ENCODE assay signal across 17 cellular contexts in the genomic region with DNA sequence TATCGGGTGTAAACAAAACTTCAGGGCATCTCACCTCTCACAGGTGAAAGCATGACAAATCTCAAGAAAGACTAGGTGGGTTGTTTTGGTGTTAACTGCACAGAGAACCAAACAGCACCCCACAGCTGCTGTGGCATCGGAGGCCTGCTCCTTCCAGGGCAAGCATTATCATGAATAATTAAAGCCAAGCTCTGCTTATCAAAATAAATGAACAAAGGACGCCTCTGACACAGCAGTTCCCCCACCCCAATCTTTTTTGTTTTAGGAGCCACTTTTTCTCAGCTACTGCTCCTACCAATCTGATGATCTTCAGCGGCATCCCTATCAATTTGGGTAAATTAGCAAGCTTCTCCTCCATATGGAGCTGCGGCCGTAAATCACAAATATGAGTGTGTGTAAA.
"Had no signal": no experiment of that assay in that cellular context is flagged by ENCODE, and none has a peak within 500 bp of the region (broad histone marks: within the 10 kb centered on the region; RNA-seq: fewer than 3 reads in every experiment).

No MANE protein-coding gene starts in this region.

- H3K27me3 ChIP-seq: adrenal gland, colonic mucosa, esophagus squamous epithelium, ovary, upper lobe of right lung had no signal

- H3K27ac Mint-ChIP-seq: activated T-helper 2 cell treated with anti-CD3 and anti-CD28 coated beads, Interferon-gamma antibody, Interleukin-2, Interleukin-4, amounts not matched to agents 10 μg/mL and 5 μg/mL and 100 μg/mL, durations not matched to agents 14 hours and 24 hours and 36 hours; stimulated activated naive CD8-positive, alpha-beta T cell treated with anti-CD3 and anti-CD28 coated beads, Interleukin-15, Interleukin-2, amounts not matched to agents 100 ng/mL and 50 ng/mL, for 24 hours had no signal

- H3K4me1 ChIP-seq: adrenal gland, colonic mucosa, esophagus squamous epithelium had no signal

- H3K4me3 ChIP-seq: adrenal gland, colonic mucosa, esophagus squamous epithelium, ovary, thoracic aorta, upper lobe of right lung had no signal

- FAIRE-seq: endothelial cell of umbilical vein had no signal

- H3K9me3 Mint-ChIP-seq: activated T-helper 2 cell treated with anti-CD3 and anti-CD28 coated beads, Interferon-gamma antibody, Interleukin-2, Interleukin-4, amounts not matched to agents 10 μg/mL and 5 μg/mL and 100 μg/mL, durations not matched to agents 14 hours and 24 hours and 36 hours; neural crest cell; stimulated activated naive CD8-positive, alpha-beta T cell treated with anti-CD3 and anti-CD28 coated beads, Interleukin-15, Interleukin-2, amounts not matched to agents 100 ng/mL and 50 ng/mL, for 24 hours had no signal

- DNase-seq: activated CD4-positive, CD25-positive, alpha-beta regulatory T cell treated with anti-CD3 and anti-CD28 coated beads, Interleukin-2, amount 50 U/mL, for 72 hours; activated naive CD4-positive, alpha-beta T cell treated with anti-CD3 and anti-CD28 coated beads, Interleukin-2, amount 50 U/mL, for 16 hours; activated T-cell treated with anti-CD3 and anti-CD28 coated beads for 4 hours; adrenal gland; colonic mucosa; effector CD4-positive, alpha-beta T cell; esophagus squamous epithelium; mesendoderm; ovary; T-helper 1 cell; T1000; upper lobe of right lung had no signal

- H3K27me3 Mint-ChIP-seq: stimulated activated naive CD8-positive, alpha-beta T cell treated with anti-CD3 and anti-CD28 coated beads, Interleukin-15, Interleukin-2, amounts not matched to agents 100 ng/mL and 50 ng/mL, for 24 hours had no signal

- H3K4me3 Mint-ChIP-seq: neural crest cell; stimulated activated naive CD8-positive, alpha-beta T cell treated with anti-CD3 and anti-CD28 coated beads, Interleukin-15, Interleukin-2, amounts not matched to agents 100 ng/mL and 50 ng/mL, for 24 hours had no signal

- H3K27ac ChIP-seq: adrenal gland, colonic mucosa, esophagus squamous epithelium, ovary, thoracic aorta, upper lobe of right lung had no signal

- H3K36me3 ChIP-seq: colonic mucosa, ovary had no signal

- H3K9me3 ChIP-seq: adrenal gland, colonic mucosa, esophagus squamous epithelium, ovary, thoracic aorta, upper lobe of right lung had no signal
